ENCODE assay signal across 27 cellular contexts in the genomic region with DNA sequence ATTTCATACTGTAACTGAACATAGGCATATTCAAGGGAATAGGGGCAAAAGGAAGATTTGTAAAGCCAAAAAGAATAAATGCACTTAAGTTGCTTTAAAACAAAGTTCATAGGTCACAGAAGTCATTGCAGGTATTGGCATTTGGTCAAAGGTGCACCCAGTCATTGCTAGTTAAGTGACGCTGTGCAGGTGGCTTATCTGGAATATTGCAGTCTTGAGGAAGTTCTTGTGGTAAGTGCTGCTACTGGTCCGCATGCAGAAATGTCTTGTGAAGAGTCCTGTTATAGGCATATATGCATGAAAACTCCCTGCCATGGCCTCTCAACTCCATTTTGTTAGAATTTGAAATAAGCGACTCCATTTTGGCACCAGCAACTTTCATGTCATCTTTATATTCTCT.
"Had no signal": no experiment of that assay in that cellular context is flagged by ENCODE, and none has a peak within 500 bp of the region (broad histone marks: within the 10 kb centered on the region; RNA-seq: fewer than 3 reads in every experiment).

No MANE protein-coding gene starts in this region.

- ATAC-seq: lower lobe of right lung; natural killer cell; psoas muscle; right lobe of liver; stimulated activated naive B cell treated with anti-CD40 and anti-IgM and Interleukin-4, amounts not matched to agents 10 μg/mL and 1 μg/mL and 100 μg/mL, for 72 hours; stimulated activated naive CD8-positive, alpha-beta T cell treated with anti-CD3 and anti-CD28 coated beads, Interleukin-15, Interleukin-2, amounts not matched to agents 100 U/mL and 50 U/mL, for 24 hours had no signal

- H3K79me2 ChIP-seq: parathyroid adenoma had no signal

- H3K9ac ChIP-seq: neural progenitor cell, parathyroid adenoma had no signal

- H3K4me3 ChIP-seq: lower lobe of right lung, neural progenitor cell, psoas muscle, right lobe of liver, stomach, suprapubic skin, thoracic aorta, tibial artery, uterus had no signal

- H3K9me3 ChIP-seq: lower lobe of right lung, neutrophil, psoas muscle, right lobe of liver, stomach, suprapubic skin, thoracic aorta, tibial artery, uterus had no signal

- H3K4me2 ChIP-seq: neural progenitor cell had no signal

- DNase-seq: head of caudate nucleus; hypothalamus; immature natural killer cell; kidney; lower lobe of right lung; mammary epithelial cell; mesenchymal stem cell; naive B cell; natural killer cell; nephron progenitor cell; occipital lobe; psoas muscle; right lobe of liver; stimulated activated CD4-positive, alpha-beta T cell treated with anti-CD3 and anti-CD28 coated beads, Interleukin-12 subunit alpha, Interleukin-12 subunit beta, amount 100 ng/mL, for 4 hours; stimulated activated CD4-positive, alpha-beta T cell treated with anti-CD3 and anti-CD28 coated beads, Interleukin-15, amount 100 ng/mL, for 24 hours; stimulated activated CD4-positive, alpha-beta T cell treated with anti-CD3 and anti-CD28 coated beads, Interleukin-2, amount 100 ng/mL, for 24 hours; stimulated activated CD4-positive, alpha-beta T cell treated with anti-CD3 and anti-CD28 coated beads, Interleukin-4, amount 100 ng/mL, for 1 hour; stimulated activated naive B cell treated with anti-CD40 and anti-IgM and Interleukin-4, amounts not matched to agents 10 μg/mL and 1 μg/mL and 100 μg/mL, for 72 hours; stimulated activated naive CD8-positive, alpha-beta T cell treated with anti-CD3 and anti-CD28 coated beads, Interleukin-15, Interleukin-2, amounts not matched to agents 100 U/mL and 50 U/mL, for 24 hours; stomach; tibial artery; uterus had no signal

- FAIRE-seq: kidney had no signal

- H3K27me3 ChIP-seq: neural progenitor cell, neutrophil, right lobe of liver, stomach, suprapubic skin, tibial artery, uterus had no signal

- H3K36me3 ChIP-seq: lower lobe of right lung, neural progenitor cell, neutrophil, right lobe of liver, stomach, suprapubic skin, thoracic aorta, tibial artery, uterus had no signal

- H2AFZ ChIP-seq: neural progenitor cell, parathyroid adenoma had no signal

- H3K4me1 ChIP-seq: lower lobe of right lung, neural progenitor cell, parathyroid adenoma, right lobe of liver, stomach, suprapubic skin, tibial artery, uterus had no signal

- H3K27ac ChIP-seq: lower lobe of right lung, neural progenitor cell, neutrophil, parathyroid adenoma, psoas muscle, right lobe of liver, stomach, suprapubic skin, thoracic aorta, tibial artery, uterus had no signal
